29 cellular contexts compared by ENCODE assay signal in genomic region chr9:87135074-87135473, GRCh38.
"Had no signal": no experiment of that assay in that cellular context is flagged by ENCODE, and none has a peak within 500 bp of the region (broad histone marks: within the 10 kb centered on the region; RNA-seq: fewer than 3 reads in every experiment).

No MANE protein-coding gene starts in this region.

- H3K4me1 ChIP-seq: adrenal gland, ascending aorta, body of pancreas, breast epithelium had no signal

- H3K4me3 ChIP-seq: adrenal gland, ascending aorta, body of pancreas, breast epithelium, cardiac muscle cell had no signal

- DNase-seq: activated effector memory CD4-positive, alpha-beta T cell treated with anti-CD3 and anti-CD28 coated beads, Interleukin-2, amount 50 U/mL, for 16 hours; activated effector memory CD4-positive, alpha-beta T cell treated with Interleukin-2 at 50 U/mL for 16 hours; activated gamma-delta T cell; activated gamma-delta T cell treated with Interleukin-2 at 50 U/mL for 16 hours; activated naive CD4-positive, alpha-beta T cell; activated naive CD4-positive, alpha-beta T cell treated with anti-CD3 and anti-CD28 coated beads for 36 hours; activated naive CD4-positive, alpha-beta T cell treated with anti-CD3 and anti-CD28 coated beads, Interleukin-2, amount 10 ng/mL, durations not matched to agents 7 days and 5 days; activated naive CD4-positive, alpha-beta T cell treated with anti-CD3 and anti-CD28 coated beads, Interleukin-2, amount 50 U/mL, for 16 hours; activated naive CD4-positive, alpha-beta T cell treated with Interleukin-2 at 50 U/mL for 16 hours; activated naive CD8-positive, alpha-beta T cell treated with anti-CD3 and anti-CD28 coated beads for 36 hours; activated naive CD8-positive, alpha-beta T cell treated with anti-CD3 and anti-CD28 coated beads, Interleukin-2, amount 10 ng/mL, durations not matched to agents 7 days and 5 days; activated naive CD8-positive, alpha-beta T cell treated with anti-CD3 and anti-CD28 coated beads, Interleukin-2, amount 50 U/mL, for 24 hours; activated T-cell treated with anti-CD3 and anti-CD28 coated beads, Interleukin-2, amount 50 U/mL, for 24 hours; activated T-cell treated with anti-CD3 and anti-CD28 coated beads, Interleukin-2, amount 50 U/mL, for 4 hours; activated T-cell treated with anti-CD3 and anti-CD28 coated beads, Interleukin-2, amount 50 U/mL, for 48 hours; activated T-cell treated with anti-CD3 and anti-CD28 coated beads, Interleukin-2, amount 50 U/mL, for 72 hours; adrenal gland; amniotic stem cell; amygdala; anterior cingulate cortex; aorta; body of pancreas; brain microvascular endothelial cell; caudate nucleus; central memory CD4-positive, alpha-beta T cell; cerebellar nuclear complex had no signal

- H3K36me3 ChIP-seq: adrenal gland, ascending aorta, brain microvascular endothelial cell, breast epithelium, cardiac muscle cell had no signal

- H3K9me3 ChIP-seq: adrenal gland, ascending aorta, body of pancreas, breast epithelium had no signal

- H3K27ac ChIP-seq: adrenal gland, ascending aorta, body of pancreas, brain microvascular endothelial cell, breast epithelium, cardiac muscle cell had no signal
